5 cellular contexts compared by ENCODE assay signal in genomic region chr1:213414346-213414745, GRCh38.
"Had no signal": no experiment of that assay in that cellular context is flagged by ENCODE, and none has a peak within 500 bp of the region (broad histone marks: within the 10 kb centered on the region; RNA-seq: fewer than 3 reads in every experiment).

No MANE protein-coding gene starts in this region.

- H3K4me2 ChIP-seq: GM23338 had no signal

- DNase-seq: H9, HCEC 1CT, IMR-90 had no signal

- H3K27ac Mint-ChIP-seq: GM23338, H9 had no signal

- H3K4me3 Mint-ChIP-seq: GM23338, H9 had no signal

- H3K4me1 Mint-ChIP-seq: GM23338 had no signal

- ATAC-seq: GM23338, K562 had no signal

- H2AFZ ChIP-seq: GM23338 had no signal

- H3K4me3 ChIP-seq: GM23338, K562 had no signal
